In genomic region chr1:30905403-30905802, GRCh38 we compare ENCODE assay signal across 14 cellular contexts. TPM values are rescaled to one million over a fixed set of nuclear protein-coding genes. Genes with fewer than 3 reads are reported as not detected.
DNase-seq lines count a peak whose midpoint lies in the region; TF ChIP-seq lines count a peak whose summit lies in the region.
"Had no signal": no experiment of that assay in that cellular context is flagged by ENCODE, and none has a peak within 500 bp of the region (broad histone marks: within the 10 kb centered on the region; RNA-seq: fewer than 3 reads in every experiment).

No MANE protein-coding gene starts in this region.

- peak overlapping the region in 1 of 7 donors; percentile 8 for H3K27ac Mint-ChIP-seq in CD14-positive monocyte
- H3K27ac Mint-ChIP-seq in progenitor cell of endocrine pancreas, result no peak overlapping the region

- H3K36me3 ChIP-seq in HEK293 (ENCODE audit: control insufficient read depth in 2 of 2, insufficient read depth in 1 of 2, low read length in 2 of 2) (no peaks in the 10 kb centered on the region), adrenal gland (replicated peaks in 1 of 2) (no peaks in the 10 kb centered on the region), hepatocyte (replicated peaks; ENCODE audit: insufficient read depth, low read depth) (no peaks in the 10 kb centered on the region), stomach (no peaks in the 10 kb centered on the region)
- H3K36me3 ChIP-seq: HAP-1 had no signal

- no peak overlapping the region for H2AFZ ChIP-seq in hepatocyte

- H4K20me1 ChIP-seq in hepatocyte (ENCODE audit: insufficient read depth, poor library complexity, severe bottlenecking), result peaks cover 2% of the 10 kb centered on the region

- H3K4me2 ChIP-seq in hepatocyte, result peak overlapping the region; percentile 33

- no peak for DNase-seq in adrenal gland
- DNase-seq in hepatocyte (ENCODE audit: low spot score), result no peak
- no peak for DNase-seq in stomach
- no peak for DNase-seq in activated effector memory CD4-positive, alpha-beta T cell treated with Interleukin-2 at 50 U/mL for 16 hours
- DNase-seq in DMS 273 (lab: John Stamatoyannopoulos, UW; ENCODE audit: unreplicated experiment), result no peak
- no peak for DNase-seq in CD14-positive monocyte (ENCODE audit: low spot score)
- DNase-seq in progenitor cell of endocrine pancreas (ENCODE audit: low spot score, unreplicated experiment), result no peak
- DNase-seq: COR-L47, KBM-7, NCI-H1436 treated with DMSO at 0.1 percent for 48 hours, NCI-H2081 treated with DMSO at 0.1 percent for 48 hours, NCI-H524 had no signal

- no peak for TF ChIP-seq POLR2A in adrenal gland (IDR thresholded peaks at IDR 0.05)
- TF ChIP-seq POLR2A in stomach (IDR thresholded peaks at IDR 0.05), result no peak

- H3K4me3 ChIP-seq in HEK293 (ENCODE audit: low read depth, low read length) (no peak overlapping the region), adrenal gland (no peak overlapping the region), hepatocyte (no peak overlapping the region), stomach (no peak overlapping the region)
- H3K4me3 ChIP-seq: HAP-1 had no signal

- TF ChIP-seq CTCF in HEK293 (tag by site-specific recombination; IDR thresholded peaks at IDR 0.05) (no peak), adrenal gland (IDR thresholded peaks at IDR 0.05) (no peak), hepatocyte (IDR thresholded peaks at IDR 0.05; ENCODE audit: poor library complexity) (no peak), stomach (IDR thresholded peaks at IDR 0.05) (no peak), CD14-positive monocyte (IDR thresholded peaks at IDR 0.05) (no peak), progenitor cell of endocrine pancreas (IDR thresholded peaks at IDR 0.05; ENCODE audit: unreplicated experiment) (no peak)

- peaks cover 50% of the 10 kb centered on the region for H3K79me2 ChIP-seq in hepatocyte

- no peak for TF ChIP-seq EP300 in stomach (IDR thresholded peaks at IDR 0.05)

- POLR2A ChIA-PET in HEK293 (lab: Yijun Ruan, JAX), result interaction anchor here (0.7 to 1.2 kb wide), 2 partner anchors 104 to 169 kb away, joined by 3 to 5 read pairs; no protein-coding TSS in a partner anchor

- CTCF ChIA-PET in HEK293 (lab: Yijun Ruan, JAX), result interaction anchor here (0.7 to 4.8 kb wide), 4 partner anchors 103 to 439 kb away, joined by 4 to 56 read pairs (median 7); no protein-coding TSS in a partner anchor

- peaks cover 52 to 81% (median 68%) of the 10 kb centered on the region in 3 donors for H3K27me3 Mint-ChIP-seq in CD14-positive monocyte (ENCODE audit: low read depth in 3 of 3)
- peaks cover 20% of the 10 kb centered on the region for H3K27me3 Mint-ChIP-seq in progenitor cell of endocrine pancreas

- H3K9me3 ChIP-seq in HEK293 (ENCODE audit: control insufficient read depth, insufficient read depth, low read depth, low read length) (no peaks in the 10 kb centered on the region), adrenal gland (replicated peaks in 1 of 3) (no peaks in the 10 kb centered on the region), hepatocyte (ENCODE audit: low read depth) (no peaks in the 10 kb centered on the region), stomach (no peaks in the 10 kb centered on the region)
- H3K9me3 ChIP-seq: HAP-1 had no signal

- H3K9me2 ChIP-seq in hepatocyte (replicated peaks; ENCODE audit: insufficient read depth), result no peaks in the 10 kb centered on the region

- H3K27me3 ChIP-seq in adrenal gland (no peaks in the 10 kb centered on the region), hepatocyte (no peaks in the 10 kb centered on the region), stomach (peaks cover 0 to 26% (median 7%) of the 10 kb centered on the region in 3 donors)

- peaks cover 7 to 10% of the 10 kb centered on the region in 2 donors for H3K36me3 Mint-ChIP-seq in CD14-positive monocyte
- H3K36me3 Mint-ChIP-seq in progenitor cell of endocrine pancreas (ENCODE audit: insufficient read depth), result no peaks in the 10 kb centered on the region

- 58 to 77% (median 68%) methylated on average over 1 of the region's 1 CpG for WGBS in adrenal gland, 4 donors
- 81% methylated on average over 1 of the region's 1 CpG for WGBS in hepatocyte (ENCODE audit: low lambda C conversion rate, missing lambda C conversion rate)
- 67 to 94% (median 77%) methylated on average over 1 of the region's 1 CpG for WGBS in stomach, 5 donors

- no peak overlapping the region for H3K4me3 Mint-ChIP-seq in CD14-positive monocyte
- no peak overlapping the region for H3K4me3 Mint-ChIP-seq in progenitor cell of endocrine pancreas (ENCODE audit: low read depth)

- no peak overlapping the region for H3K27ac ChIP-seq in HEK293 (ENCODE audit: extremely low read depth, low read depth, low read length)
- peak overlapping the region; percentile 1 to 94 (median 75) for H3K27ac ChIP-seq in adrenal gland
- no peak overlapping the region for H3K27ac ChIP-seq in hepatocyte
- peak overlapping the region in 3 of 5 donors; percentile 25 to 85 (median 31) for H3K27ac ChIP-seq in stomach

- intact Hi-C loops in adrenal gland (cut with DNase I), result no loop called here
- intact Hi-C loops in stomach (cut with DNase I; ENCODE audit: low total_unique reads), result no loop called here
- intact Hi-C loops in CD14-positive monocyte (cut with micrococcal nuclease), result no loop called here

- H3K4me1 Mint-ChIP-seq in CD14-positive monocyte, result peaks cover 31% of the 10 kb centered on the region
- H3K4me1 Mint-ChIP-seq in progenitor cell of endocrine pancreas (ENCODE audit: low read depth), result peaks cover 13% of the 10 kb centered on the region

- H3K4me1 ChIP-seq in HEK293 (ENCODE audit: control insufficient read depth, insufficient read depth, low read length), result peaks cover 8% of the 10 kb centered on the region; the same call in 1 of the 2 replicates
- peaks cover 69 to 73% of the 10 kb centered on the region in 2 donors for H3K4me1 ChIP-seq in adrenal gland (replicated peaks in 1 of 2)
- H3K4me1 ChIP-seq in hepatocyte (ENCODE audit: insufficient read depth), result peaks cover 23% of the 10 kb centered on the region
- H3K4me1 ChIP-seq in stomach, result peaks cover 45 to 88% (median 70%) of the 10 kb centered on the region in 4 donors

- H3K9me3 Mint-ChIP-seq in CD14-positive monocyte, result peaks cover 0 to 14% (median 7%) of the 10 kb centered on the region in 7 donors
- no peaks in the 10 kb centered on the region for H3K9me3 Mint-ChIP-seq in progenitor cell of endocrine pancreas (ENCODE audit: low read depth)

TF ChIP-seq in HEK293, 187 proteins besides CTCF, POLR2A, EP300 and RAD21:
- TF ChIP-seq SCRT1 (tag by site-specific recombination; IDR thresholded peaks at IDR 0.05; ENCODE audit: borderline replicate concordance), result no peak
- TF ChIP-seq ZNF580 (tag by site-specific recombination; IDR thresholded peaks at IDR 0.05), result peak; percentile 47; the same call in 1 of the 2 replicates
- TF ChIP-seq KLF7 (tag by site-specific recombination; IDR thresholded peaks at IDR 0.05; ENCODE audit: borderline replicate concordance), result no peak
- TF ChIP-seq KLF16 (tag by site-specific recombination; IDR thresholded peaks at IDR 0.05), result no peak
- TF ChIP-seq ZNF768 (tag by site-specific recombination; IDR thresholded peaks at IDR 0.05), result peak; percentile 98
- TF ChIP-seq ZNF266 (tag by site-specific recombination; IDR thresholded peaks at IDR 0.05; ENCODE audit: low read depth), result no peak
- no peak for TF ChIP-seq AEBP2 (tag by site-specific recombination; IDR thresholded peaks at IDR 0.05; ENCODE audit: borderline replicate concordance)
- no peak for TF ChIP-seq ZNF341 (tag by site-specific recombination; IDR thresholded peaks at IDR 0.05; ENCODE audit: low read depth)
- no peak for TF ChIP-seq ZNF785 (tag by site-specific recombination; IDR thresholded peaks at IDR 0.05)
- no peak for TF ChIP-seq ZNF221 (tag by site-specific recombination; IDR thresholded peaks at IDR 0.05; ENCODE audit: borderline replicate concordance)
- no peak for TF ChIP-seq ZNF501 (tag by site-specific recombination; IDR thresholded peaks at IDR 0.05)
- TF ChIP-seq EGR2 (tag by site-specific recombination; IDR thresholded peaks at IDR 0.05; ENCODE audit: low read depth), result no peak
- no peak for TF ChIP-seq PRDM1 (tag by site-specific recombination; IDR thresholded peaks at IDR 0.05)
- TF ChIP-seq OVOL3 (tag by site-specific recombination; IDR thresholded peaks at IDR 0.05), result no peak

RNA-seq across cellular contexts. Expression of gene SDC3, which starts 3.2 kb away (rescaled TPM):
- 100 to 1,000 TPM; 119 to 536 (median 209) TPM for total RNA-seq in adrenal gland
- 100 to 1,000 TPM in 2 of 3 donors, 10 to 100 TPM in 1; 85.5 to 190 (median 101) TPM for polyA plus RNA-seq in adrenal gland
- 28.6 and 33.5 TPM in 2 replicates for total RNA-seq in hepatocyte
- polyA plus RNA-seq in hepatocyte, result 51.0 and 60.0 TPM in 2 replicates
- total RNA-seq in stomach, result 10 to 100 TPM in 4 of 5 donors, under 1 TPM in 1; 0.58 to 47.2 (median 30.8) TPM
- polyA plus RNA-seq in stomach, result 10 to 100 TPM in 2 of 3 donors, 1 to 10 TPM in 1; 9.9 to 13.0 (median 10.7) TPM
- polyA plus RNA-seq in CD14-positive monocyte, result under 1 TPM; 0.05 to 0.12 TPM
- total RNA-seq in progenitor cell of endocrine pancreas, result 33.7 and 38.3 TPM in 2 replicates

Comparison
In these comparisons a context has a peak if more than half of its experiments do, and no peak if none do; other contexts are left out.
1. H3K27ac ChIP-seq: peak in adrenal gland (5 of 5) and stomach (3 of 5); none in HEK293 (single experiment) and hepatocyte (single experiment).